8 cellular contexts compared by ENCODE assay signal in the genomic region with DNA sequence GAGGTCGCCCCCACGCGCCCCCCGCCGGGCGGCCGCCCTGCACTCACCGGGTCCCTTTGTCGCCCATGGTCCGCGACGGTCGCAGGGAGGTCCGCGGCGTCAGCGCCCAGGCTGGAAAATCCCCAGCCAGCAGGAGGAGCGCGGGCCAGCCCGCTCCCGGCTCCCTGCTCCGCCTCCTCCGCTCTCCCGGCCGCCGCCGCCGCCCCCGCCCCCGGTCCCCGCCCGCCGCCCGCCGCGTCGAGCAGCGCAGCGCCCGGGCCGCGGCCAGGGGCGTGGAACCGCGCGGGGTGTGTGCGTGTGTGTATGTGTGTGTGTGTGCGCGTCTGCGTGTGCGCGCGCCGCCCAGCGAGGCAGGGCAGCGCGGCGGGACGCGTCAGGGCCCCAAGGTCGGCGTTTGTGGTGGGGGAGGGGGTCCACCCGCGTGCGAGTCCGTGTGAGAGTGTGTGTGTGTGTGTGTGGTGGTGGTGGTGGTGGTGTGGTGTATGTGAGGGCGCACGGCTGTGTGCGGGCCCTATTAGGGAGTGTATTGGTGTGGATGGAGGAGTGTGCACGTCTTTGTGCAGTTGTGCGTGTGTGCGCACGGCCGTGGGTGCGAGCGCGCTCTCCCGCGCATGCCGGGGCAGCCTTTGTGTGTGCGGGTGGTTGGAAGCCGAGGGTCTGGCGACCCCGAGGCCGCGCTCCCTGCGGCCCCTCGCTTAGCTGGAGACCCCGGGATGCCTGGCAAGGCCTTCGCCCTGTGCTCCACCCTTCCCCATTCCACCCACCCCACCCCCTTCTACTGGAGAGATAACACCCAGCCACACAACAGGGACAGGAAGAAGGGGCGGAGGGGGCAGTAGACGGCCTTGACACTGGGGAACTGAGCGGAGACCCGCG. TPM values are rescaled to one million over a fixed set of nuclear protein-coding genes. Genes with fewer than 3 reads are reported as not detected.
DNase-seq lines count a peak whose midpoint lies in the region; ATAC-seq, FAIRE-seq and TF ChIP-seq lines count a peak whose summit lies in the region.

A gene (minus strand): TSS at position 121 of the 876 bp plus-strand sequence. CDS start 54 bp downstream, at position 67.

- intact Hi-C loops in Right ventricle myocardium superior (cut with DNase I), result no loop called here
- intact Hi-C loops in pancreas (cut with DNase I), result loop anchor here in 1 of 3 donors (10.0 kb wide), 1 partner anchor 57 kb away; no protein-coding TSS in a partner anchor
- intact Hi-C loops in aorta (cut with DNase I), result no loop called here

- WGBS in pancreas, 2 donors, result 1% methylated on average over 42 to 95 of the region's 95 CpGs
- WGBS in aorta, 2 donors, result 1% methylated on average over 73 to 95 of the region's 95 CpGs

- peak within 1 kb of the TSS; percentile 85 for H3K4me3 Mint-ChIP-seq in activated naive CD8-positive, alpha-beta T cell treated with anti-CD3 and anti-CD28 coated beads for 36 hours

- H3K4me1 ChIP-seq in pancreas (peaks cover 10 to 31% (median 25%) of the 10 kb centered on the region in 3 donors), aorta (ENCODE audit: control insufficient read depth in 1 of 2, insufficient read depth in 2 of 2, low read length in 2 of 2) (no peaks in the 10 kb centered on the region)

- H3K9me3 Mint-ChIP-seq in activated naive CD8-positive, alpha-beta T cell treated with anti-CD3 and anti-CD28 coated beads for 36 hours, result no peaks in the 10 kb centered on the region

- H3K36me3 ChIP-seq in pancreas (no peaks in the 10 kb centered on the region), aorta (ENCODE audit: control insufficient read depth in 1 of 2, insufficient read depth in 2 of 2, low read length in 1 of 2) (no peaks in the 10 kb centered on the region)

- DNase-seq in AG08395 (ENCODE audit: low spot score) (peak; percentile 56), HCEC 1CT (peak; percentile 37), SK-MEL-5 (ENCODE audit: low read depth, low spot score) (peak; percentile 50), Right ventricle myocardium superior (peak; percentile 84), pancreas (peak; percentile 67 to 88 (median 76)), aorta (peak; percentile 81 to 89)
- peak; percentile 65 for DNase-seq in activated naive CD8-positive, alpha-beta T cell treated with anti-CD3 and anti-CD28 coated beads for 36 hours

- ATAC-seq in Right ventricle myocardium superior (ENCODE audit: poor library complexity) (peak; percentile 82), pancreas (peak; percentile 71 to 83 (median 76)), aorta (ENCODE audit: low FRiP score) (peak; percentile 73), GM21825 (IDR thresholded peaks at IDR 0.05; ENCODE audit: unreplicated experiment) (no peak)

- no peak for TF ChIP-seq CTCF in pancreas (IDR thresholded peaks at IDR 0.05)

- H3K27ac ChIP-seq in pancreas, result peak within 1 kb of the TSS; percentile 83 to 87 (median 85)
- no peak within 1 kb of the TSS for H3K27ac ChIP-seq in aorta (ENCODE audit: low read depth in 1 of 2, low read length in 2 of 2)

- peaks cover 51% of the 10 kb centered on the region for H3K4me1 Mint-ChIP-seq in activated naive CD8-positive, alpha-beta T cell treated with anti-CD3 and anti-CD28 coated beads for 36 hours

- peak within 1 kb of the TSS; percentile 88 for H3K27ac Mint-ChIP-seq in activated naive CD8-positive, alpha-beta T cell treated with anti-CD3 and anti-CD28 coated beads for 36 hours

- H3K36me3 Mint-ChIP-seq in activated naive CD8-positive, alpha-beta T cell treated with anti-CD3 and anti-CD28 coated beads for 36 hours, result peaks cover 4% of the 10 kb centered on the region

- peak within 1 kb of the TSS; percentile 40 to 92 (median 80) for H3K4me3 ChIP-seq in pancreas
- H3K4me3 ChIP-seq in aorta (ENCODE audit: low read length in 2 of 2), result peak within 1 kb of the TSS; percentile 28 to 37

- H3K27me3 ChIP-seq in pancreas (no peaks in the 10 kb centered on the region), aorta (ENCODE audit: control insufficient read depth in 1 of 2, insufficient read depth in 2 of 2, low read length in 1 of 2) (no peaks in the 10 kb centered on the region)

- H3K9me3 ChIP-seq in pancreas, result no peaks in the 10 kb centered on the region
- no peaks in the 10 kb centered on the region for H3K9me3 ChIP-seq in aorta (ENCODE audit: control insufficient read depth, low read length)

- in situ Hi-C loops in SK-MEL-5 (cut with HindIII; ENCODE audit: low pct_unique_long_range_greater_than_20kb, low sequenced_read_pairs), result no loop called here

- no peaks in the 10 kb centered on the region for H3K27me3 Mint-ChIP-seq in activated naive CD8-positive, alpha-beta T cell treated with anti-CD3 and anti-CD28 coated beads for 36 hours

- FAIRE-seq in pancreas (lab: Jason Lieb, UNC), result no peak

RNA-seq across cellular contexts. Expression of the gene that starts here (rescaled TPM):
- total RNA-seq in SK-MEL-5 (2014; rRNA removed; shearing (Covaris generic)), result 27.7 and 30.7 TPM in 2 replicates
- polyA plus RNA-seq in SK-MEL-5 (2015; cell fraction: cytosol; rRNA removed), result 31.1 and 40.6 TPM in 2 replicates
- polyA plus RNA-seq in SK-MEL-5 (2015; cell fraction: nucleus; rRNA removed), result 17.5 and 25.0 TPM in 2 replicates
- total RNA-seq in activated naive CD8-positive, alpha-beta T cell treated with anti-CD3 and anti-CD28 coated beads for 36 hours, result 10 to 100 TPM; 25.6 to 26.3 TPM
- 24.6 TPM for total RNA-seq in Right ventricle myocardium superior
- total RNA-seq in pancreas, result 10 to 100 TPM; 30.3 to 68.1 (median 33.8) TPM
- 10 to 100 TPM in 1 of 2 donors, 1 to 10 TPM in 1; 7.8 to 12.7 TPM for polyA plus RNA-seq in pancreas
- total RNA-seq in aorta, result 10 to 100 TPM; 31.3 to 76.1 TPM
- polyA plus RNA-seq in aorta, result 10 to 100 TPM in 1 of 2 donors, 1 to 10 TPM in 1; 5.8 to 10.8 TPM

Comparison
In these comparisons a context has a peak if more than half of its experiments do, and no peak if none do; other contexts are left out.
1. H3K27ac ChIP-seq: peak in pancreas (4 of 4); none in aorta (0 of 2).
2. Peak in every context shown above with its lines, with median percentiles within 50 percentile points of each other: DNase-seq.